ENCODE assay signal across 1 cellular context in genomic region chr17:63820963-63821561, GRCh38.
TF ChIP-seq lines count a peak whose summit lies in the region.

No MANE protein-coding gene starts in this region.

TF ChIP-seq in K562, 482 proteins besides CTCF, POLR2A, EP300 and RAD21:
- peak; percentile 87 for TF ChIP-seq PRDM10 (IDR thresholded peaks at IDR 0.05; ENCODE audit: partially characterized antibody)
- TF ChIP-seq POLR2AphosphoS2 (IDR thresholded peaks at IDR 0.05; ENCODE audit: low read length) = peak; percentile 23; the same call in 1 of the 2 replicates
- no peak for TF ChIP-seq UBTF (IDR thresholded peaks at IDR 0.05; ENCODE audit: borderline replicate concordance in 1 of 2, low read depth in 2 of 2, low read length in 2 of 2)
- no peak for TF ChIP-seq SIN3B (IDR thresholded peaks at IDR 0.05; ENCODE audit: low read depth)
- TF ChIP-seq ZSCAN29 (IDR thresholded peaks at IDR 0.05) = no peak
- no peak for TF ChIP-seq ASH1L (IDR thresholded peaks at IDR 0.05; ENCODE audit: borderline replicate concordance, low read depth, partially characterized antibody)
